Comparison of ENCODE assay signal across 20 cellular contexts in genomic region chr2:25164526-25164925, GRCh38. TPM values are rescaled to one million over a fixed set of nuclear protein-coding genes. Genes with fewer than 3 reads are reported as not detected.
DNase-seq lines count a peak whose midpoint lies in the region; ATAC-seq, FAIRE-seq and TF ChIP-seq lines count a peak whose summit lies in the region.
"Had no signal": no experiment of that assay in that cellular context is flagged by ENCODE, and none has a peak within 500 bp of the region (broad histone marks: within the 10 kb centered on the region; RNA-seq: fewer than 3 reads in every experiment).

No MANE protein-coding gene starts in this region.

- peak overlapping the region; percentile 83 for H4K8ac ChIP-seq in neuronal stem cell (ENCODE audit: low read depth, low read length)

- BruUV-seq in endothelial cell of umbilical vein (replicated peaks; lab: Mats Ljungman, UMichigan) = no TSS peak

- no peaks in the 10 kb centered on the region for H3K9me1 ChIP-seq in endothelial cell of umbilical vein (replicated peaks; ENCODE audit: control insufficient read depth, extremely low read depth, insufficient read depth, low read length)

- peaks cover 27% of the 10 kb centered on the region for H3K4me1 Mint-ChIP-seq in T-helper 17 cell
- H3K4me1 Mint-ChIP-seq in glutamatergic neuron (ENCODE audit: low read depth, unreplicated experiment) = peaks cover 11% of the 10 kb centered on the region

- no CpG with 5 or more reads among the region's 8 CpGs for WGBS in neuronal stem cell (ENCODE audit: extremely low coverage in 2 of 2, insufficient read length in 2 of 2, insufficient replicate concordance in 1 of 2), 2 donors

- FAIRE-seq in endothelial cell of umbilical vein (lab: Jason Lieb, UNC) (no peak), HTR-8/SVneo (lab: Jason Lieb, UNC) (no peak)
- FAIRE-seq: A549, GM12878, GM18507, H54 had no signal

- H3K36me3 Mint-ChIP-seq in T-helper 17 cell (ENCODE audit: low read depth) (no peaks in the 10 kb centered on the region), glutamatergic neuron (ENCODE audit: unreplicated experiment) (peaks cover under 1% of the 10 kb centered on the region)
- H3K36me3 Mint-ChIP-seq: CD4-positive, alpha-beta memory T cell had no signal

- no peak overlapping the region for H3K4me3 ChIP-seq in astrocyte of the cerebellum (ENCODE audit: low read depth, low read length)
- no peak overlapping the region for H3K4me3 ChIP-seq in endothelial cell of umbilical vein (replicated peaks in 1 of 3; ENCODE audit: insufficient read depth in 1 of 3, low read depth in 1 of 3, low read length in 3 of 3)
- no peak overlapping the region for H3K4me3 ChIP-seq in neuronal stem cell (ENCODE audit: low read length in 2 of 2)
- H3K4me3 ChIP-seq in breast epithelium = no peak overlapping the region
- H3K4me3 ChIP-seq: A549, GM12878, GM23248 had no signal

- H3K4me3 Mint-ChIP-seq in T-helper 17 cell = no peak overlapping the region
- H3K4me3 Mint-ChIP-seq in glutamatergic neuron (ENCODE audit: unreplicated experiment) = no peak overlapping the region

- H3K27me3 ChIP-seq in endothelial cell of umbilical vein (ENCODE audit: control insufficient read depth in 2 of 2, insufficient read depth in 2 of 2, low read length in 2 of 2) (peaks cover 53 to 58% of the 10 kb centered on the region in 2 experiments), neuronal stem cell (ENCODE audit: control insufficient read depth in 3 of 3, insufficient read depth in 3 of 3, low read depth in 1 of 3, low read length in 3 of 3) (peaks cover 8 to 64% (median 32%) of the 10 kb centered on the region in 3 experiments), breast epithelium (peaks cover 3 to 25% of the 10 kb centered on the region in 2 donors)

- no peak overlapping the region for H2BK12ac ChIP-seq in neuronal stem cell (ENCODE audit: low read length)

- in situ Hi-C loops in astrocyte of the cerebellum (cut with HindIII; ENCODE audit: low sequenced_read_pairs) = no loop called here

- no peaks in the 10 kb centered on the region for H4K20me1 ChIP-seq in endothelial cell of umbilical vein (replicated peaks; ENCODE audit: control insufficient read depth, extremely low read depth, insufficient read depth, low read length)

- POLR2A ChIA-PET in endothelial cell of umbilical vein (lab: Charles Lee) = no interaction called here

- dilution Hi-C loops in endothelial cell of umbilical vein (cut with MboI; ENCODE audit: extremely low pct_ligation_motif_present, low sequenced_read_pairs) = no loop called here

- TF ChIP-seq CTCF in astrocyte of the cerebellum (IDR thresholded peaks at IDR 0.05; ENCODE audit: low read depth, low read length, missing control alignments) (no peak), endothelial cell of umbilical vein (IDR thresholded peaks at IDR 0.05; ENCODE audit: extremely low read depth in 1 of 2, insufficient read depth in 1 of 2, low read depth in 1 of 2, low read length in 2 of 2) (no peak), breast epithelium (IDR thresholded peaks at IDR 0.05) (no peak), glutamatergic neuron (IDR thresholded peaks at IDR 0.05; ENCODE audit: partially characterized antibody, unreplicated experiment) (no peak)

- no peak overlapping the region for H2AK5ac ChIP-seq in neuronal stem cell (ENCODE audit: low read depth, low read length)

- H3K9ac ChIP-seq in endothelial cell of umbilical vein (replicated peaks; ENCODE audit: extremely low read depth, insufficient read depth, low read length) = no peak overlapping the region
- no peak overlapping the region for H3K9ac ChIP-seq in neuronal stem cell (ENCODE audit: low read depth, low read length, poor library complexity)
- H3K9ac ChIP-seq: GM23248 had no signal

- no peaks in the 10 kb centered on the region for H3K79me2 ChIP-seq in endothelial cell of umbilical vein (ENCODE audit: control insufficient read depth, insufficient read depth, low read length)

- H3K36me3 ChIP-seq in endothelial cell of umbilical vein (ENCODE audit: control insufficient read depth in 2 of 2, extremely low read depth in 1 of 2, insufficient read depth in 2 of 2, low read length in 2 of 2) (no peaks in the 10 kb centered on the region), neuronal stem cell (replicated peaks in 1 of 2; ENCODE audit: control insufficient read depth in 2 of 2, insufficient read depth in 2 of 2, low read length in 2 of 2) (no peaks in the 10 kb centered on the region), breast epithelium (no peaks in the 10 kb centered on the region)
- H3K36me3 ChIP-seq: BE2C had no signal

- H3K27ac Mint-ChIP-seq in T-helper 17 cell (peak overlapping the region; percentile 29), glutamatergic neuron (ENCODE audit: unreplicated experiment) (no peak overlapping the region)
- H3K27ac Mint-ChIP-seq: CD4-positive, alpha-beta memory T cell had no signal

- H3K9me3 Mint-ChIP-seq in glutamatergic neuron (ENCODE audit: unreplicated experiment) = peaks cover 11% of the 10 kb centered on the region

- H3K27me3 Mint-ChIP-seq in T-helper 17 cell (peaks cover 32% of the 10 kb centered on the region), glutamatergic neuron (ENCODE audit: unreplicated experiment) (peaks cover 19% of the 10 kb centered on the region)

- no peak overlapping the region for H4K91ac ChIP-seq in neuronal stem cell (ENCODE audit: low read depth, low read length, poor library complexity)

- H3K79me1 ChIP-seq in neuronal stem cell (ENCODE audit: low read depth, low read length) = no peaks in the 10 kb centered on the region

- H3K9me3 ChIP-seq in T-helper 17 cell (ENCODE audit: control insufficient read depth, low read length, poor library complexity, severe bottlenecking) (no peaks in the 10 kb centered on the region), endothelial cell of umbilical vein (replicated peaks; ENCODE audit: control insufficient read depth, insufficient read depth, low read length) (no peaks in the 10 kb centered on the region), neuronal stem cell (replicated peaks in 1 of 2; ENCODE audit: control insufficient read depth in 2 of 2, insufficient read depth in 1 of 2, low read depth in 1 of 2, low read length in 2 of 2) (no peaks in the 10 kb centered on the region), breast epithelium (no peaks in the 10 kb centered on the region)
- H3K9me3 ChIP-seq: A549, BE2C had no signal

- H2AFZ ChIP-seq in endothelial cell of umbilical vein (ENCODE audit: low read depth, low read length) (no peak overlapping the region), neuronal stem cell (ENCODE audit: low read length) (no peak overlapping the region)
- H2AFZ ChIP-seq: GM23248 had no signal

- TF ChIP-seq POLR2A in endothelial cell of umbilical vein (IDR thresholded peaks at IDR 0.05; ENCODE audit: low read depth, low read length) (no peak), breast epithelium (IDR thresholded peaks at IDR 0.05) (no peak)

- H2BK120ac ChIP-seq in neuronal stem cell (ENCODE audit: low read depth, low read length) = no peak overlapping the region

- no peak for ATAC-seq in T-helper 17 cell
- ATAC-seq: A549, GM12878 had no signal

- H2BK15ac ChIP-seq in neuronal stem cell (ENCODE audit: low read length) = no peak overlapping the region

- intact Hi-C loops in endothelial cell of umbilical vein (cut with micrococcal nuclease) (no loop called here), breast epithelium (cut with DNase I; ENCODE audit: low total_unique reads) (no loop called here)

- H3K4me2 ChIP-seq in endothelial cell of umbilical vein (ENCODE audit: insufficient read depth, low read length) (no peak overlapping the region), neuronal stem cell (ENCODE audit: insufficient read depth, low read length, poor library complexity, severe bottlenecking) (no peak overlapping the region)
- H3K4me2 ChIP-seq: A549 had no signal

- H3K4ac ChIP-seq in neuronal stem cell (ENCODE audit: low read length) = no peak overlapping the region

- CTCF ChIA-PET in endothelial cell of umbilical vein (lab: Charles Lee) = interaction anchor here (1.0 to 2.8 kb wide), 3 partner anchors 13 to 64 kb away, joined by 3 to 19 read pairs (median 3); no protein-coding TSS in a partner anchor

- H3K23ac ChIP-seq in neuronal stem cell (ENCODE audit: low read depth, low read length, poor library complexity) = no peak overlapping the region

- H2BK5ac ChIP-seq in neuronal stem cell (ENCODE audit: low read length) = no peak overlapping the region

- no peak overlapping the region for H3K14ac ChIP-seq in neuronal stem cell (ENCODE audit: low read length)

- peak overlapping the region; percentile 51 for H3K18ac ChIP-seq in neuronal stem cell (ENCODE audit: low read length)

- no peak for DNase-seq in T-helper 17 cell
- DNase-seq in astrocyte of the cerebellum (ENCODE audit: low read depth) = peak; percentile 5
- DNase-seq in endothelial cell of umbilical vein (ENCODE audit: low read depth, low spot score) = peak; percentile 23
- DNase-seq in neuronal stem cell (ENCODE audit: low spot score) = no peak
- no peak for DNase-seq in occipital lobe (lab: John Stamatoyannopoulos, UW)
- no peak for DNase-seq in breast epithelium (ENCODE audit: low spot score in 2 of 2)
- DNase-seq in glutamatergic neuron = no peak
- no peak for DNase-seq in HTR-8/SVneo (ENCODE audit: insufficient read length, low spot score)
- DNase-seq: BE2C; CD4-positive, alpha-beta memory T cell; DMS79; GM23248 had no signal

- H3K27ac ChIP-seq in endothelial cell of umbilical vein (ENCODE audit: insufficient read depth, low read depth, low read length) (no peak overlapping the region), neuronal stem cell (replicated peaks; ENCODE audit: low read length) (no peak overlapping the region), breast epithelium (no peak overlapping the region)
- H3K27ac ChIP-seq: A549, C4-2B, GM23248, HL-60 had no signal

- H3K4me1 ChIP-seq in endothelial cell of umbilical vein (ENCODE audit: control insufficient read depth, extremely low read depth, insufficient read depth, low read length) = peaks cover 2% of the 10 kb centered on the region
- peaks cover 4 to 14% of the 10 kb centered on the region in 2 donors for H3K4me1 ChIP-seq in neuronal stem cell (ENCODE audit: control insufficient read depth in 2 of 2, insufficient read depth in 1 of 2, low read depth in 1 of 2, low read length in 2 of 2)
- H3K4me1 ChIP-seq in breast epithelium = no peaks in the 10 kb centered on the region
- H3K4me1 ChIP-seq: A549, BE2C had no signal

RNA-seq across cellular contexts. Expression of gene POMC, which starts 3.9 kb away (rescaled TPM):
- total RNA-seq in T-helper 17 cell (1 to 10 TPM; 2.9 to 5.0 TPM), endothelial cell of umbilical vein (0.69 and 2.7 TPM in 2 replicates), occipital lobe (0.78 TPM), breast epithelium (10 to 100 TPM in 1 of 3 donors, 1 to 10 TPM in 2; 2.8 to 10.7 (median 2.9) TPM), glutamatergic neuron (ENCODE audit: unreplicated experiment) (0.29 TPM)
- polyA plus RNA-seq in endothelial cell of umbilical vein = 2.4 and 3.2 TPM in 2 replicates
- polyA plus RNA-seq in endothelial cell of umbilical vein (2011; cell fraction: cytosol; rRNA removed) = 0.98 and 2.1 TPM in 2 replicates
- polyA plus RNA-seq in endothelial cell of umbilical vein (2011; cell fraction: nucleus; rRNA removed) = 0.29 and 0.52 TPM in 2 replicates
- 0.78 and 1.1 TPM in 2 replicates for polyA plus RNA-seq in endothelial cell of umbilical vein (2012)
- not detected in 2 replicates for polyA minus RNA-seq in endothelial cell of umbilical vein
- not detected for polyA minus RNA-seq in endothelial cell of umbilical vein (2011; cell fraction: cytosol; rRNA and poly(A)+ RNA removed)
- not detected in 2 replicates for polyA minus RNA-seq in endothelial cell of umbilical vein (2011; cell fraction: nucleus; rRNA and poly(A)+ RNA removed)
- 0.81 TPM for polyA plus RNA-seq in neuronal stem cell (2013, experiment 1 of 2)
- 0.64 TPM for polyA plus RNA-seq in neuronal stem cell (2013, experiment 2 of 2)
- total RNA-seq: G401 had no signal
- polyA plus RNA-seq: A549, AG04450 had no signal

Comparison
In these comparisons a context has a peak if more than half of its experiments do, and no peak if none do; other contexts are left out.
1. DNase-seq: peak in astrocyte of the cerebellum (single experiment) and endothelial cell of umbilical vein (single experiment); none in T-helper 17 cell (0 of 3), neuronal stem cell (single experiment), occipital lobe (single experiment), breast epithelium (0 of 2), glutamatergic neuron (single experiment) and HTR-8/SVneo (single experiment).